ENCODE assay signal across 20 cellular contexts in the genomic region with DNA sequence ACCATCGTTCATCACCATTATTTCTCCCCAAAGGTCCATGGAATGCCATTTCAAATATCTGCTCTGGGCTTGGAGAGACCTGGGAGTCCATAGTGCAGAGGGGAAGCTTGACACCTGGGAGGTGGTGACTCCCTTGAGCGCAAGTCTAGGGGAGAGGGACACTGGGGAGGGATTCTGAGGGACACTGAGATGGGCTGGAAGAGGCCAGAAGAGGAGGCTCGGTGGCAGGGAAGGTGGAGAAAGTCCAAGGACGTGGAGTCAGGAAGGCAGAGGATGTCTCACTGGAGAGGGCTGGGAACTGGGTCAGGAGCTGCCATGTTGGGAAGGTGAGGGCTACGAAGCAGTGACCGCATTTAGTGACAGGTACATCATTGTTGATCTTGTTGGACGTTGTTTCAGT.
"Had no signal": no experiment of that assay in that cellular context is flagged by ENCODE, and none has a peak within 500 bp of the region (broad histone marks: within the 10 kb centered on the region; RNA-seq: fewer than 3 reads in every experiment).

No MANE protein-coding gene starts in this region.

- H3K4me3 ChIP-seq: esophagus squamous epithelium, heart right ventricle, pancreas, right lobe of liver, testis, transverse colon had no signal

- H3K9me3 Mint-ChIP-seq: activated naive CD4-positive, alpha-beta T cell treated with anti-CD3 and anti-CD28 coated beads, Interleukin-2, amount 10 ng/mL, durations not matched to agents 7 days and 5 days; dendritic cell treated with granulocyte-macrophage colony-stimulating factor and Interleukin-4, amounts not matched to agents 40 ng/mL and 50 ng/mL, for 4 days; nephron had no signal

- DNase-seq: activated CD4-positive, alpha-beta T cell treated with anti-CD3 and anti-CD28 coated beads for 4 hours; activated CD4-positive, alpha-beta T cell treated with anti-CD3 and anti-CD28 coated beads, Interleukin-2, amount 50 U/mL, for 4 hours; activated gamma-delta T cell; activated naive CD4-positive, alpha-beta T cell treated with anti-CD3 and anti-CD28 coated beads, Interleukin-2, amount 10 ng/mL, durations not matched to agents 7 days and 5 days; activated T-cell treated with anti-CD3 and anti-CD28 coated beads, Interleukin-2, amount 50 U/mL, for 1 hour; amygdala; central memory CD4-positive, alpha-beta T cell; esophagus squamous epithelium; foreskin melanocyte; heart right ventricle; pancreas; stimulated activated CD4-positive, alpha-beta T cell treated with anti-CD3 and anti-CD28 coated beads, Interleukin-2, amount 100 ng/mL, for 48 hours; stimulated activated naive CD4-positive, alpha-beta T cell treated with Interleukin-2 at 50 U/mL for 16 hours; testis; transverse colon had no signal

- H3K36me3 ChIP-seq: esophagus squamous epithelium, heart right ventricle, neutrophil, pancreas, right lobe of liver, transverse colon had no signal

- H3K36me3 Mint-ChIP-seq: activated naive CD4-positive, alpha-beta T cell treated with anti-CD3 and anti-CD28 coated beads, Interleukin-2, amount 10 ng/mL, durations not matched to agents 7 days and 5 days had no signal

- H3K27me3 ChIP-seq: pancreas, right lobe of liver, testis, transverse colon had no signal

- H3K4me3 Mint-ChIP-seq: activated naive CD4-positive, alpha-beta T cell treated with anti-CD3 and anti-CD28 coated beads, Interleukin-2, amount 10 ng/mL, durations not matched to agents 7 days and 5 days; dendritic cell treated with granulocyte-macrophage colony-stimulating factor and Interleukin-4, amounts not matched to agents 40 ng/mL and 50 ng/mL, for 4 days; nephron had no signal

- H3K27ac ChIP-seq: esophagus squamous epithelium, heart right ventricle, neutrophil, pancreas, right lobe of liver, testis, transverse colon, VCaP had no signal

- H3K4me1 ChIP-seq: esophagus squamous epithelium, heart right ventricle, pancreas, right lobe of liver, testis, transverse colon had no signal

- H3K4me1 Mint-ChIP-seq: activated naive CD4-positive, alpha-beta T cell treated with anti-CD3 and anti-CD28 coated beads, Interleukin-2, amount 10 ng/mL, durations not matched to agents 7 days and 5 days; nephron had no signal

- ATAC-seq: heart right ventricle, pancreas, right lobe of liver had no signal

- H3K9me3 ChIP-seq: esophagus squamous epithelium, heart right ventricle, neutrophil, pancreas, right lobe of liver, testis, transverse colon had no signal

- H3K27ac Mint-ChIP-seq: activated naive CD4-positive, alpha-beta T cell treated with anti-CD3 and anti-CD28 coated beads, Interleukin-2, amount 10 ng/mL, durations not matched to agents 7 days and 5 days; dendritic cell treated with granulocyte-macrophage colony-stimulating factor and Interleukin-4, amounts not matched to agents 40 ng/mL and 50 ng/mL, for 4 days; nephron had no signal
